8 cellular contexts compared by ENCODE assay signal in the genomic region with DNA sequence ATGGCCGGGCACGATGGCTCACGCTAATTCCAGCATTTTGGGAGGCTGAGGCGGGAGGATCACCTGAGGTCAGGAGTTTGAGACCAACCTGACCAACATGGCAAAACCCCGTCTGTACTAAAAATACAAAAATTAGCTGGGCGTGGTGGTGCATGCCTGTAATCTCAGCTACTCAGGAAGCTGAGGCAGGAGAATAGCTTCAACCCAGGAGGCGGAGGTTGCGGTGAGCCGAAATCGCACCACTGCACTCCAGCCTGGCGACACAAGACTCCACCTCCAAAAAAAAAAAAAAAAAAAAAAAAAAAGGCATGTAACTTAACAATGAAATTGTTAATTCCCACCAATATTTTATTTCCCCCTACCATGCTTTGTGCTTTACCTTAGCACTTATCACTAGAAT. TPM values are rescaled to one million over a fixed set of nuclear protein-coding genes. Genes with fewer than 3 reads are reported as not detected.
DNase-seq lines count a peak whose midpoint lies in the region; ATAC-seq, FAIRE-seq and TF ChIP-seq lines count a peak whose summit lies in the region.
"Not testable (repeated sequence)": the region's sequence is repeated elsewhere in the genome, so short reads cannot be mapped to it uniquely, and the experiment has no call there.

No MANE protein-coding gene starts in this region.

- H3K4me1 Mint-ChIP-seq in CD4-positive, CD25-positive, alpha-beta regulatory T cell, result peaks cover 18 to 41% (median 33%) of the 10 kb centered on the region in 4 donors
- peaks cover 12% of the 10 kb centered on the region for H3K4me1 Mint-ChIP-seq in chondrocyte (ENCODE audit: low read depth)

- H2AK9ac ChIP-seq in IMR-90 (replicated peaks; ENCODE audit: low read depth, low read length, poor library complexity), result not testable (repeated sequence)

- H3K9ac ChIP-seq in IMR-90 (ENCODE audit: low read depth, low read length); KMS-11; K562 (ENCODE audit: insufficient read depth in 1 of 2, low read depth in 2 of 2, low read length in 2 of 2): not testable (repeated sequence)

- not testable (repeated sequence) for H3K9me3 Mint-ChIP-seq in CD4-positive, CD25-positive, alpha-beta regulatory T cell; chondrocyte (ENCODE audit: low read depth)

- dilution Hi-C loops in IMR-90 (cut with HindIII; ENCODE audit: low sequenced_read_pairs, unreplicated experiment), result not testable (repeated sequence)

- H3K9me3 ChIP-seq in CD4-positive, CD25-positive, alpha-beta regulatory T cell (ENCODE audit: control insufficient read depth in 2 of 2, low read length in 2 of 2); IMR-90 (ENCODE audit: control insufficient read depth, insufficient read depth, low read length); ascending aorta; K562 (replicated peaks; ENCODE audit: control insufficient read depth, insufficient read depth, low read depth, low read length); spleen; thoracic aorta: not testable (repeated sequence)

- not testable (repeated sequence) for ATAC-seq in CD4-positive, CD25-positive, alpha-beta regulatory T cell (ENCODE audit: low read depth in 2 of 2); IMR-90 (ENCODE audit: low read depth); K562; thoracic aorta (ENCODE audit: insufficient number of reproducible peaks, low FRiP score, low read depth)

- in situ Hi-C loops in IMR-90 (cut with MboI; ENCODE audit: low sequenced_read_pairs); K562 (cut with MboI): not testable (repeated sequence)

- CTCF ChIA-PET in IMR-90 (lab: Yijun Ruan, JAX), result interaction anchor here (1.4 kb wide), 1 partner anchor 16 kb away, joined by 3 read pairs; a partner anchor contains a TSS
- CTCF ChIA-PET in K562 (lab: Yijun Ruan, JAX; ENCODE audit: low intra/inter-chr PET ratio), result not testable (repeated sequence)

- H3K4ac ChIP-seq in IMR-90 (ENCODE audit: low read depth, low read length), result not testable (repeated sequence)

- H3K4me2 ChIP-seq in IMR-90 (ENCODE audit: low read depth, low read length); K562 (ENCODE audit: insufficient read depth, low read length): not testable (repeated sequence)
- peak overlapping the region; percentile 86; the same call in 1 of the 2 replicates for H3K4me2 ChIP-seq in KMS-11

- POLR2A ChIA-PET in IMR-90 (lab: Charles Lee; ENCODE audit: unreplicated experiment); K562 (lab: Yijun Ruan, JAX): not testable (repeated sequence)

- H2BK5ac ChIP-seq in IMR-90 (ENCODE audit: low read depth, low read length, poor library complexity, severe bottlenecking), result not testable (repeated sequence)

- not testable (repeated sequence) for H3K4me3 ChIP-seq in CD4-positive, CD25-positive, alpha-beta regulatory T cell (ENCODE audit: low read depth, low read length); IMR-90 (ENCODE audit: insufficient read depth, low read depth, low read length); KMS-11 (IDR thresholded peaks at IDR 0.05; ENCODE audit: insufficient read depth, low read depth, low read length); ascending aorta; K562; spleen; thoracic aorta

- not testable (repeated sequence) for H3K9me1 ChIP-seq in IMR-90 (ENCODE audit: insufficient read depth, low read length); K562 (ENCODE audit: control insufficient read depth, insufficient read depth, low read length)

- peaks cover 10% of the 10 kb centered on the region for H3K36me3 ChIP-seq in CD4-positive, CD25-positive, alpha-beta regulatory T cell (ENCODE audit: control insufficient read depth, insufficient read depth, low read length)
- H3K36me3 ChIP-seq in IMR-90 (ENCODE audit: control insufficient read depth, insufficient read depth, low read length); KMS-11 (ENCODE audit: insufficient read depth); ascending aorta; thoracic aorta: not testable (repeated sequence)
- H3K36me3 ChIP-seq in K562 (ENCODE audit: control insufficient read depth, insufficient read depth, low read length) (peaks cover 31% of the 10 kb centered on the region), spleen (peaks cover 0 to 36% (median 0%) of the 10 kb centered on the region in 6 donors)

- FAIRE-seq in K562 (lab: Jason Lieb, UNC), result not testable (repeated sequence)

- H3K27ac ChIP-seq in CD4-positive, CD25-positive, alpha-beta regulatory T cell (ENCODE audit: insufficient read depth, low read length, poor library complexity, severe bottlenecking); KMS-11; K562 (ENCODE audit: extremely low read depth, low read depth, low read length); spleen: not testable (repeated sequence)
- peak overlapping the region; percentile 33; the same call in 1 of the 2 replicates for H3K27ac ChIP-seq in IMR-90 (ENCODE audit: insufficient read depth, low read length)
- peak overlapping the region; percentile 19 to 48 for H3K27ac ChIP-seq in ascending aorta
- peak overlapping the region; percentile 33 to 62 for H3K27ac ChIP-seq in thoracic aorta

- intact Hi-C loops in IMR-90 (cut with micrococcal nuclease); K562 (cut with micrococcal nuclease); spleen (cut with DNase I; ENCODE audit: low total_unique reads): not testable (repeated sequence)
- intact Hi-C loops in ascending aorta (cut with DNase I), result loop anchor here (5.0 kb wide), 1 partner anchor 311 kb away; a partner anchor contains a TSS

- peaks cover 57% of the 10 kb centered on the region for H3K36me3 Mint-ChIP-seq in CD4-positive, CD25-positive, alpha-beta regulatory T cell
- H3K36me3 Mint-ChIP-seq in chondrocyte (ENCODE audit: low read depth), result not testable (repeated sequence)

- H4K5ac ChIP-seq in IMR-90 (ENCODE audit: low read depth, low read length), result not testable (repeated sequence)

- DNase-seq in CD4-positive, CD25-positive, alpha-beta regulatory T cell; IMR-90; ascending aorta (ENCODE audit: low spot score in 2 of 2); K562 (ENCODE audit: extremely low read depth in 1 of 4, low spot score in 3 of 4); chondrocyte (ENCODE audit: low spot score); thoracic aorta (ENCODE audit: low spot score): not testable (repeated sequence)
- peak; percentile 53 for DNase-seq in spleen

- H2BK120ac ChIP-seq in IMR-90 (ENCODE audit: low read depth, low read length), result not testable (repeated sequence)

- not testable (repeated sequence) for H2BK15ac ChIP-seq in IMR-90 (ENCODE audit: low read depth, low read length)

- not testable (repeated sequence) for H3K18ac ChIP-seq in IMR-90 (ENCODE audit: low read depth, low read length)

- H2BK20ac ChIP-seq in IMR-90 (ENCODE audit: low read depth, low read length), result not testable (repeated sequence)

- H3K27ac Mint-ChIP-seq in CD4-positive, CD25-positive, alpha-beta regulatory T cell, result peak overlapping the region in 2 of 3 donors; percentile 21 to 48
- H3K27ac Mint-ChIP-seq in chondrocyte (ENCODE audit: unreplicated experiment), result peak overlapping the region; percentile 45

- not testable (repeated sequence) for H4K20me1 ChIP-seq in IMR-90 (ENCODE audit: insufficient read depth, low read length); KMS-11 (ENCODE audit: insufficient read depth); K562 (replicated peaks; ENCODE audit: control insufficient read depth, insufficient read depth, low read length)

- BruUV-seq in IMR-90 (replicated peaks; lab: Mats Ljungman, UMichigan); K562 (replicated peaks; lab: Mats Ljungman, UMichigan): not testable (repeated sequence)

- not testable (repeated sequence) for TF ChIP-seq POLR2A in IMR-90 (IDR thresholded peaks at IDR 0.05; ENCODE audit: low read depth, low read length); K562 (conservative IDR thresholded peaks at IDR 0.05); spleen (IDR thresholded peaks at IDR 0.05)

- not testable (repeated sequence) for H4K91ac ChIP-seq in IMR-90 (ENCODE audit: insufficient read depth, low read depth, low read length)

- H3K79me1 ChIP-seq in IMR-90 (ENCODE audit: low read depth in 1 of 2, low read length in 2 of 2), result peaks cover 15 to 17% of the 10 kb centered on the region in 2 experiments; a peak in 2 of 4 replicates

- not testable (repeated sequence) for H3K4me3 Mint-ChIP-seq in CD4-positive, CD25-positive, alpha-beta regulatory T cell; chondrocyte (ENCODE audit: unreplicated experiment)

- not testable (repeated sequence) for H4K8ac ChIP-seq in IMR-90 (ENCODE audit: low read depth in 2 of 2, low read length in 2 of 2)

- H2AFZ ChIP-seq in IMR-90 (replicated peaks; ENCODE audit: low read length, poor library complexity); KMS-11 (ENCODE audit: low read depth); K562 (ENCODE audit: low read depth, low read length): not testable (repeated sequence)

- not testable (repeated sequence) for H3K27me3 ChIP-seq in CD4-positive, CD25-positive, alpha-beta regulatory T cell (ENCODE audit: control insufficient read depth, insufficient read depth, low read length); IMR-90 (ENCODE audit: control insufficient read depth, insufficient read depth, low read length); KMS-11 (ENCODE audit: insufficient read depth, low read depth); ascending aorta; K562 (ENCODE audit: control insufficient read depth in 2 of 2, insufficient read depth in 2 of 2, low read length in 2 of 2); spleen (replicated peaks in 1 of 7); thoracic aorta (replicated peaks; ENCODE audit: insufficient read depth)

- not testable (repeated sequence) for TF ChIP-seq EP300 in K562 (IDR thresholded peaks at IDR 0.05; ENCODE audit: low read length)

- H3K4me1 ChIP-seq in CD4-positive, CD25-positive, alpha-beta regulatory T cell (ENCODE audit: control insufficient read depth, insufficient read depth, low read length, poor library complexity, severe bottlenecking); IMR-90 (ENCODE audit: control insufficient read depth, insufficient read depth, low read length): not testable (repeated sequence)
- H3K4me1 ChIP-seq in KMS-11 (ENCODE audit: low read depth, poor library complexity, severe bottlenecking) (peaks cover 100% of the 10 kb centered on the region), ascending aorta (peaks cover 0 to 12% of the 10 kb centered on the region in 2 donors), K562 (replicated peaks in 1 of 2; ENCODE audit: control insufficient read depth in 2 of 2, insufficient read depth in 2 of 2, low read length in 2 of 2) (peaks cover 0 to 20% of the 10 kb centered on the region in 2 experiments; a peak in 3 of 5 replicates), spleen (peaks cover 0 to 23% (median 9%) of the 10 kb centered on the region in 6 donors), thoracic aorta (ENCODE audit: control insufficient read depth in 1 of 2, low read depth in 2 of 2) (peaks cover 8 to 24% of the 10 kb centered on the region in 2 donors)

- not testable (repeated sequence) for H3K27me3 Mint-ChIP-seq in CD4-positive, CD25-positive, alpha-beta regulatory T cell; chondrocyte (ENCODE audit: low read depth)

- not testable (repeated sequence) for H3K23ac ChIP-seq in IMR-90 (ENCODE audit: low read depth, low read length)

- TF ChIP-seq RAD21 in IMR-90 (IDR thresholded peaks at IDR 0.05; ENCODE audit: low read length); K562 (CRISPR knock-in tag; conservative IDR thresholded peaks at IDR 0.05 in 1 of 2, IDR thresholded peaks at IDR 0.05 in 1 of 2): not testable (repeated sequence)

- H3K79me2 ChIP-seq in KMS-11 (ENCODE audit: insufficient read depth, low read depth) (peaks cover 41% of the 10 kb centered on the region; the same call in 1 of the 2 replicates), K562 (ENCODE audit: control insufficient read depth, insufficient read depth, low read length) (peaks cover 31% of the 10 kb centered on the region)

- H3K14ac ChIP-seq in IMR-90 (replicated peaks; ENCODE audit: low read depth, low read length), result not testable (repeated sequence)

- H3K56ac ChIP-seq in IMR-90 (ENCODE audit: extremely low read depth, insufficient read depth, low read length), result not testable (repeated sequence)

- TF ChIP-seq CTCF in IMR-90 (conservative IDR thresholded peaks at IDR 0.05; ENCODE audit: low read depth, low read length); KMS-11 (conservative IDR thresholded peaks at IDR 0.05; ENCODE audit: low read depth, low read length); ascending aorta (IDR thresholded peaks at IDR 0.05); K562 (IDR thresholded peaks at IDR 0.05 in 2 of 3, conservative IDR thresholded peaks at IDR 0.05 in 1 of 3; ENCODE audit: insufficient read depth in 2 of 3, low read depth in 1 of 3, low read length in 3 of 3); chondrocyte (IDR thresholded peaks at IDR 0.05); spleen (IDR thresholded peaks at IDR 0.05 in 8 of 11, conservative IDR thresholded peaks at IDR 0.05 in 3 of 11); thoracic aorta (IDR thresholded peaks at IDR 0.05): not testable (repeated sequence)

- WGBS in IMR-90 (ENCODE audit: extremely low coverage in 2 of 2, insufficient read length in 1 of 2), 2 experiments, result 80% methylated on average over 2 of the region's 11 CpGs; no CpG with 5 or more reads in 1 of the 2 experiments
- WGBS in K562 (ENCODE audit: insufficient coverage, low coverage, missing lambda C conversion rate), result 100% methylated on average over 6 of the region's 11 CpGs
- WGBS in spleen, 5 donors, result 88 to 94% (median 93%) methylated on average over 11 of the region's 11 CpGs

- H2AK5ac ChIP-seq in IMR-90 (ENCODE audit: low read depth, low read length), result not testable (repeated sequence)

RNA-seq across cellular contexts. Expression of a gene that starts 15.3 kb away (rescaled TPM):
- 42.2 TPM for total RNA-seq in CD4-positive, CD25-positive, alpha-beta regulatory T cell
- 100 to 1,000 TPM in 3 of 4 donors, 10 to 100 TPM in 1; 91.1 to 126 (median 107) TPM for polyA plus RNA-seq in CD4-positive, CD25-positive, alpha-beta regulatory T cell
- 52.5 and 66.7 TPM in 2 replicates for total RNA-seq in IMR-90 (2012; rRNA removed)
- 43.1 and 46.9 TPM in 2 replicates for polyA plus RNA-seq in IMR-90 (2012; rRNA removed)
- polyA plus RNA-seq in IMR-90 (2012; cell fraction: cytosol; rRNA removed), result 37.8 and 42.1 TPM in 2 replicates
- 16.9 and 32.0 TPM in 2 replicates for polyA plus RNA-seq in IMR-90 (2012; cell fraction: nucleus; rRNA removed; ENCODE audit: low replicate concordance)
- total RNA-seq in ascending aorta, result 49.3 TPM
- 59.6 and 110 TPM in 2 replicates for total RNA-seq in K562 (2011; cell fraction: chromatin; rRNA removed; ENCODE audit: low replicate concordance)
- 47.4 and 49.3 TPM in 2 replicates for total RNA-seq in K562 (2011; cell fraction: nucleolus; rRNA removed)
- total RNA-seq in K562 (2011; cell fraction: nucleoplasm; rRNA removed), result 57.9 and 67.3 TPM in 2 replicates
- total RNA-seq in K562 (2014; rRNA removed), result 79.8 and 124 TPM in 2 replicates
- total RNA-seq in K562 (2014; rRNA removed; fragmentation: Illumina TruSeq; extraction: Trizol), result 109 and 129 TPM in 2 replicates
- 75.4 and 79.5 TPM in 2 replicates for total RNA-seq in K562 (2015; rRNA removed; fragmentation: Illumina TruSeq; extraction: Trizol)
- 104 and 107 TPM in 2 replicates for total RNA-seq in K562 (2021)
- 154 and 190 TPM in 2 replicates for polyA plus RNA-seq in K562 (2011; rRNA removed)
- polyA plus RNA-seq in K562 (2011; cell fraction: cytosol; rRNA removed), result 33.9 and 41.6 TPM in 2 replicates
- 44.7 and 49.9 TPM in 2 replicates for polyA plus RNA-seq in K562 (2011; cell fraction: nucleus; rRNA removed)
- 82.9 and 96.4 TPM in 2 replicates for polyA plus RNA-seq in K562 (2012)
- polyA plus RNA-seq in K562 (2014; fragmentation: Illumina TruSeq; extraction: Trizol), result 48.3 and 56.7 TPM in 2 replicates
- polyA plus RNA-seq in K562 (2014; fragmentation: Nextera tagmentation; extraction: Ambion mirVana), result 100 to 1,000 TPM in 1 of 2 experiments, 10 to 100 TPM in 1; 81.8 to 115 TPM
- polyA plus RNA-seq in K562 (2014; rRNA removed), result 110 and 119 TPM in 2 replicates
- polyA minus RNA-seq in K562 (2011; rRNA and poly(A)+ RNA removed), result 69.7 and 95.0 TPM in 2 replicates
- polyA minus RNA-seq in K562 (2011; cell fraction: cytosol; rRNA and poly(A)+ RNA removed), result 55.6 and 60.4 TPM in 2 replicates
- 106 and 153 TPM in 2 replicates for polyA minus RNA-seq in K562 (2011; cell fraction: nucleus; rRNA and poly(A)+ RNA removed)
- 58.6 to 67.9 TPM (median 61.9 TPM) in 3 replicates for total RNA-seq in chondrocyte
- 100 to 1,000 TPM in 1 of 7 donors, 10 to 100 TPM in 6; 56.9 to 113 (median 69.1) TPM for total RNA-seq in spleen
- 10 to 100 TPM; 45.2 to 67.8 (median 48.5) TPM for polyA plus RNA-seq in spleen
- 10 to 100 TPM; 76.8 to 78.4 TPM for total RNA-seq in thoracic aorta
